Comparison of ENCODE assay signal across 21 cellular contexts in the genomic region with DNA sequence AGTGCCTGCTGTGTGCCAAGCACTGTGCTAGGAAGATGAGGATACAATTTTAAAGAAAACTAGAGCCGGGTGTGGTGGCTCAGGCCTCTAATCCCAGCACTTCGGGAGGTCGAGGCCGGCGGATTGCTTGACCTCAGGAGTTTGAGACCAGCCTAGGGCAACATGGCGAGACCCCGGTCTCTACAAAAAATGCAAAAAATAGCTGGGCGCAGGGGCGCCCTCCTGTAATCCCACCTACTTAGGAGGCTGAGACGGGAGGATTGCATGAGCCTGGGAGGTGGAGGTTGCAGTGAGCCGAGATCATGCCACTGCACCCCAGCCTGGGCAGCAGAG. TPM values are rescaled to one million over a fixed set of nuclear protein-coding genes. Genes with fewer than 3 reads are reported as not detected.
DNase-seq lines count a peak whose midpoint lies in the region; ATAC-seq and TF ChIP-seq lines count a peak whose summit lies in the region.
"Had no signal": no experiment of that assay in that cellular context is flagged by ENCODE, and none has a peak within 500 bp of the region (broad histone marks: within the 10 kb centered on the region; RNA-seq: fewer than 3 reads in every experiment).

No MANE protein-coding gene starts in this region.

- no peak overlapping the region for H2AFZ ChIP-seq in PC-9

- H3K9me3 Mint-ChIP-seq in activated naive CD8-positive, alpha-beta T cell treated with anti-CD3 and anti-CD28 coated beads, Interleukin-2, amount 50 U/mL, for 24 hours: no peaks in the 10 kb centered on the region
- no peaks in the 10 kb centered on the region for H3K9me3 Mint-ChIP-seq in activated naive CD8-positive, alpha-beta T cell treated with anti-CD3 and anti-CD28 coated beads for 36 hours
- H3K9me3 Mint-ChIP-seq in glutamatergic neuron (ENCODE audit: unreplicated experiment): no peaks in the 10 kb centered on the region
- H3K9me3 Mint-ChIP-seq: activated T-cell treated with anti-CD3 and anti-CD28 coated beads, Interleukin-2, amount 50 U/mL, for 4 hours; dendritic cell treated with granulocyte-macrophage colony-stimulating factor and Interleukin-4, amounts not matched to agents 40 ng/mL and 50 ng/mL, for 4 days; T-helper 2 cell treated with Interferon-gamma antibody and Interleukin-4, amounts not matched to agents 5 μg/mL and 100 μg/mL, for 36 hours had no signal

- POLR2A ChIA-PET in PC-9 (lab: Charles Lee; ENCODE audit: unreplicated experiment): interaction anchor here (1.2 kb wide), 1 partner anchor 108 kb away, joined by 4 read pairs; no protein-coding TSS in a partner anchor

- no peaks in the 10 kb centered on the region for H4K20me1 ChIP-seq in PC-9 (ENCODE audit: insufficient read depth)

- CTCF ChIA-PET in PC-9 (lab: Charles Lee): interaction anchor here (0.6 to 1.5 kb wide), 9 partner anchors 10 to 499 kb away, joined by 3 to 17 read pairs (median 4); no protein-coding TSS in a partner anchor

- no peaks in the 10 kb centered on the region for H3F3A ChIP-seq in PC-9 (ENCODE audit: insufficient read depth, low read depth)

- TF ChIP-seq CTCF in PC-9 (conservative IDR thresholded peaks at IDR 0.05) (peak; percentile 52; the same call in 1 of the 2 replicates), glutamatergic neuron (IDR thresholded peaks at IDR 0.05; ENCODE audit: partially characterized antibody, unreplicated experiment) (peak; percentile 41), thoracic aorta (IDR thresholded peaks at IDR 0.05) (peak; percentile 16)

- ATAC-seq in activated naive CD8-positive, alpha-beta T cell treated with anti-CD3 and anti-CD28 coated beads, Interleukin-2, amount 50 U/mL, for 24 hours: no peak
- ATAC-seq in thoracic aorta (ENCODE audit: insufficient number of reproducible peaks, low FRiP score, low read depth): no peak

- H3K27me3 Mint-ChIP-seq in activated naive CD8-positive, alpha-beta T cell treated with anti-CD3 and anti-CD28 coated beads, Interleukin-2, amount 50 U/mL, for 24 hours: peaks cover 5% of the 10 kb centered on the region
- peaks cover 3% of the 10 kb centered on the region for H3K27me3 Mint-ChIP-seq in activated naive CD8-positive, alpha-beta T cell treated with anti-CD3 and anti-CD28 coated beads for 36 hours
- H3K27me3 Mint-ChIP-seq in glutamatergic neuron (ENCODE audit: unreplicated experiment): peaks cover 1% of the 10 kb centered on the region
- H3K27me3 Mint-ChIP-seq: activated CD4-positive, alpha-beta T cell treated with anti-CD3 and anti-CD28 coated beads for 36 hours had no signal

- H3K27me3 ChIP-seq in PC-9 (ENCODE audit: insufficient read depth, low read depth): peaks cover 50% of the 10 kb centered on the region
- H3K27me3 ChIP-seq in thoracic aorta (replicated peaks; ENCODE audit: insufficient read depth): no peaks in the 10 kb centered on the region
- H3K27me3 ChIP-seq: pancreas had no signal

- H3K79me2 ChIP-seq in PC-9 (ENCODE audit: low read depth): no peaks in the 10 kb centered on the region

- H3K9me3 ChIP-seq in PC-9 (ENCODE audit: insufficient read depth, low read depth) (0 out of 2 replicates have a peak, but pooled peaks cover 6% of the 10 kb centered on the region), thoracic aorta (peaks cover 6% of the 10 kb centered on the region)
- H3K9me3 ChIP-seq: pancreas had no signal

- H3K4me3 Mint-ChIP-seq in activated naive CD8-positive, alpha-beta T cell treated with anti-CD3 and anti-CD28 coated beads, Interleukin-2, amount 50 U/mL, for 24 hours: no peak overlapping the region
- H3K4me3 Mint-ChIP-seq in activated naive CD8-positive, alpha-beta T cell treated with anti-CD3 and anti-CD28 coated beads for 36 hours: no peak overlapping the region
- no peak overlapping the region for H3K4me3 Mint-ChIP-seq in glutamatergic neuron (ENCODE audit: unreplicated experiment)
- H3K4me3 Mint-ChIP-seq: activated CD4-positive, alpha-beta T cell treated with anti-CD3 and anti-CD28 coated beads for 36 hours; activated CD8-positive, alpha-beta memory T cell treated with anti-CD3 and anti-CD28 coated beads, Interleukin-2, amount 10 ng/mL, durations not matched to agents 7 days and 5 days; activated T-cell treated with anti-CD3 and anti-CD28 coated beads, Interleukin-2, amount 50 U/mL, for 4 hours; CD8-positive, alpha-beta memory T cell; dendritic cell treated with granulocyte-macrophage colony-stimulating factor and Interleukin-4, amounts not matched to agents 40 ng/mL and 50 ng/mL, for 4 days; nephron; T-helper 2 cell treated with Interferon-gamma antibody and Interleukin-4, amounts not matched to agents 5 μg/mL and 100 μg/mL, for 36 hours had no signal

- H3K36me3 ChIP-seq in PC-9 (ENCODE audit: low read depth) (no peaks in the 10 kb centered on the region), thoracic aorta (no peaks in the 10 kb centered on the region)
- H3K36me3 ChIP-seq: heart right ventricle, pancreas had no signal

- no peak overlapping the region for H3K27ac ChIP-seq in PC-9
- H3K27ac ChIP-seq in thoracic aorta: no peak overlapping the region
- H3K27ac ChIP-seq: heart right ventricle, pancreas had no signal

- intact Hi-C loops in PC-9 (cut with micrococcal nuclease; ENCODE audit: unreplicated experiment): loop anchor here (1.0 kb wide), 4 partner anchors 44 to 320 kb away; no protein-coding TSS in a partner anchor

- H3K27ac Mint-ChIP-seq in activated naive CD8-positive, alpha-beta T cell treated with anti-CD3 and anti-CD28 coated beads, Interleukin-2, amount 50 U/mL, for 24 hours: peak overlapping the region; percentile 22
- no peak overlapping the region for H3K27ac Mint-ChIP-seq in activated naive CD8-positive, alpha-beta T cell treated with anti-CD3 and anti-CD28 coated beads for 36 hours
- no peak overlapping the region for H3K27ac Mint-ChIP-seq in glutamatergic neuron (ENCODE audit: unreplicated experiment)
- H3K27ac Mint-ChIP-seq: activated CD4-positive, alpha-beta T cell treated with anti-CD3 and anti-CD28 coated beads for 36 hours; activated CD8-positive, alpha-beta memory T cell treated with anti-CD3 and anti-CD28 coated beads, Interleukin-2, amount 10 ng/mL, durations not matched to agents 7 days and 5 days; CD8-positive, alpha-beta memory T cell; dendritic cell treated with granulocyte-macrophage colony-stimulating factor and Interleukin-4, amounts not matched to agents 40 ng/mL and 50 ng/mL, for 4 days; nephron; T-helper 2 cell treated with Interferon-gamma antibody and Interleukin-4, amounts not matched to agents 5 μg/mL and 100 μg/mL, for 36 hours had no signal

- no peaks in the 10 kb centered on the region for H3K9me2 ChIP-seq in PC-9 (ENCODE audit: insufficient read depth)

- H3K4me3 ChIP-seq in PC-9: no peak overlapping the region
- H3K4me3 ChIP-seq in thoracic aorta: no peak overlapping the region
- H3K4me3 ChIP-seq: heart right ventricle, mucosa of descending colon, pancreas had no signal

- H3K4me2 ChIP-seq in PC-9: no peak overlapping the region

- no TSS peak for BruUV-seq in PC-9 (replicated peaks; lab: Mats Ljungman, UMichigan)

- H3K4me1 Mint-ChIP-seq in activated naive CD8-positive, alpha-beta T cell treated with anti-CD3 and anti-CD28 coated beads, Interleukin-2, amount 50 U/mL, for 24 hours: no peaks in the 10 kb centered on the region
- no peaks in the 10 kb centered on the region for H3K4me1 Mint-ChIP-seq in activated naive CD8-positive, alpha-beta T cell treated with anti-CD3 and anti-CD28 coated beads for 36 hours
- H3K4me1 Mint-ChIP-seq in glutamatergic neuron (ENCODE audit: low read depth, unreplicated experiment): no peaks in the 10 kb centered on the region
- H3K4me1 Mint-ChIP-seq: activated CD4-positive, alpha-beta T cell treated with anti-CD3 and anti-CD28 coated beads for 36 hours; activated CD8-positive, alpha-beta memory T cell treated with anti-CD3 and anti-CD28 coated beads, Interleukin-2, amount 10 ng/mL, durations not matched to agents 7 days and 5 days; CD8-positive, alpha-beta memory T cell; nephron had no signal

- no peaks in the 10 kb centered on the region for H3K36me3 Mint-ChIP-seq in activated naive CD8-positive, alpha-beta T cell treated with anti-CD3 and anti-CD28 coated beads, Interleukin-2, amount 50 U/mL, for 24 hours (ENCODE audit: low read depth)
- H3K36me3 Mint-ChIP-seq in activated naive CD8-positive, alpha-beta T cell treated with anti-CD3 and anti-CD28 coated beads for 36 hours: no peaks in the 10 kb centered on the region
- H3K36me3 Mint-ChIP-seq in glutamatergic neuron (ENCODE audit: unreplicated experiment): no peaks in the 10 kb centered on the region

- H3K4me1 ChIP-seq in PC-9 (replicated peaks; ENCODE audit: insufficient read depth) (no peaks in the 10 kb centered on the region), thoracic aorta (ENCODE audit: control insufficient read depth in 1 of 2, low read depth in 2 of 2) (peaks cover 0 to 4% of the 10 kb centered on the region in 2 donors)

- DNase-seq in activated naive CD8-positive, alpha-beta T cell treated with anti-CD3 and anti-CD28 coated beads, Interleukin-2, amount 50 U/mL, for 24 hours: no peak
- no peak for DNase-seq in activated naive CD8-positive, alpha-beta T cell treated with anti-CD3 and anti-CD28 coated beads for 36 hours
- DNase-seq in PC-9: no peak
- no peak for DNase-seq in glutamatergic neuron
- no peak for DNase-seq in thoracic aorta (ENCODE audit: low spot score)
- no peak for DNase-seq in NCI-H446 (lab: John Stamatoyannopoulos, UW)
- DNase-seq in hippocampal formation (lab: John Stamatoyannopoulos, UW): no peak
- no peak for DNase-seq in activated CD4-positive, alpha-beta T cell treated with anti-CD3 and anti-CD28 coated beads, Interleukin-2, amount 50 U/mL, for 48 hours

RNA-seq across cellular contexts. Expression of a gene that starts 8.3 kb away (rescaled TPM):
- total RNA-seq in activated naive CD8-positive, alpha-beta T cell treated with anti-CD3 and anti-CD28 coated beads for 36 hours: under 1 TPM; 0.20 to 0.45 TPM
- total RNA-seq in PC-9 (2021) (not detected in 2 replicates), glutamatergic neuron (ENCODE audit: unreplicated experiment) (2.3 TPM), thoracic aorta (under 1 TPM in 1 of 2 donors, not detected in 1; 0.21 TPM)
- total RNA-seq: esophagus mucosa, fibroblast of villous mesenchyme, temporal lobe had no signal
